Comparison of ENCODE assay signal across 7 cellular contexts in genomic region chr19:45075215-45076028, GRCh38. TPM values are rescaled to one million over a fixed set of nuclear protein-coding genes. Genes with fewer than 3 reads are reported as not detected.
DNase-seq lines count a peak whose midpoint lies in the region; ATAC-seq, FAIRE-seq and TF ChIP-seq lines count a peak whose summit lies in the region.

No MANE protein-coding gene starts in this region.

- peak; percentile 42 for ATAC-seq in GM21526 (IDR thresholded peaks at IDR 0.05; ENCODE audit: low FRiP score, unreplicated experiment)
- peak; percentile 20 for ATAC-seq in central memory CD8-positive, alpha-beta T cell (replicated peaks; ENCODE audit: extremely low read depth, poor library complexity, severe bottlenecking)

- H3K36me3 Mint-ChIP-seq in central memory CD8-positive, alpha-beta T cell (ENCODE audit: insufficient read depth), result peaks cover 18% of the 10 kb centered on the region

- peak; percentile 40 for FAIRE-seq in HTR-8/SVneo (lab: Jason Lieb, UNC)

- peaks cover 1% of the 10 kb centered on the region for H3K36me3 ChIP-seq in kidney epithelial cell (ENCODE audit: control insufficient read depth, insufficient read depth, low read length)

- no peaks in the 10 kb centered on the region for H3K27me3 ChIP-seq in kidney epithelial cell (ENCODE audit: control insufficient read depth, insufficient read depth, low read length)

- peaks cover 40% of the 10 kb centered on the region for H3K4me1 Mint-ChIP-seq in central memory CD8-positive, alpha-beta T cell

- no peaks in the 10 kb centered on the region for H3K27me3 Mint-ChIP-seq in central memory CD8-positive, alpha-beta T cell

- DNase-seq in HTR-8/SVneo (ENCODE audit: insufficient read length, low spot score) (peak; percentile 75), SK-N-DZ (ENCODE audit: low spot score) (peak; percentile 45), kidney epithelial cell (ENCODE audit: low read depth) (no peak)
- no peak for DNase-seq in central memory CD8-positive, alpha-beta T cell (ENCODE audit: low spot score in 2 of 2)
- peak; percentile 19 for DNase-seq in stimulated activated CD4-positive, alpha-beta T cell treated with anti-CD3 and anti-CD28 coated beads, Interleukin-4, amount 100 ng/mL, for 1 hour

- peak overlapping the region; percentile 45 for H3K4me3 ChIP-seq in kidney epithelial cell (ENCODE audit: low read depth, low read length)

- no peaks in the 10 kb centered on the region for H3K9me3 Mint-ChIP-seq in central memory CD8-positive, alpha-beta T cell

- no peak for TF ChIP-seq CTCF in kidney epithelial cell (IDR thresholded peaks at IDR 0.05; ENCODE audit: insufficient read depth, low read length, poor library complexity, severe bottlenecking)

- H3K27ac Mint-ChIP-seq in central memory CD8-positive, alpha-beta T cell (ENCODE audit: low read depth), result peak overlapping the region; percentile 73

- H3K4me3 Mint-ChIP-seq in central memory CD8-positive, alpha-beta T cell, result peak overlapping the region; percentile 80

- TF ChIP-seq POLR2A in GM10847 (IDR thresholded peaks at IDR 0.05; ENCODE audit: extremely low read depth, insufficient read length), result peak; percentile 39

RNA-seq across cellular contexts. Expression of gene ZNF296, which starts 0.9 kb away (rescaled TPM):
- 0.08 and 1.2 TPM in 2 replicates for polyA plus RNA-seq in SK-N-DZ (2014; cell fraction: cytosol; rRNA removed)
- 1.1 and 1.8 TPM in 2 replicates for polyA plus RNA-seq in SK-N-DZ (2014; cell fraction: nucleus; rRNA removed)
- 1.0 and 1.1 TPM in 2 replicates for total RNA-seq in kidney epithelial cell

RNA-seq across cellular contexts. Expression of gene GEMIN7, which starts 3.6 kb away (rescaled TPM):
- 38.4 and 53.2 TPM in 2 replicates for polyA plus RNA-seq in SK-N-DZ (2014; cell fraction: cytosol; rRNA removed)
- 35.6 and 41.8 TPM in 2 replicates for polyA plus RNA-seq in SK-N-DZ (2014; cell fraction: nucleus; rRNA removed)
- 50.8 and 63.6 TPM in 2 replicates for total RNA-seq in kidney epithelial cell

RNA-seq across cellular contexts. Expression of gene PPP1R37, which starts 17.6 kb away (rescaled TPM):
- polyA plus RNA-seq in SK-N-DZ (2014; cell fraction: cytosol; rRNA removed), result 22.6 and 24.6 TPM in 2 replicates
- polyA plus RNA-seq in SK-N-DZ (2014; cell fraction: nucleus; rRNA removed), result 87.5 and 92.9 TPM in 2 replicates
- 36.5 and 52.0 TPM in 2 replicates for total RNA-seq in kidney epithelial cell

RNA-seq across cellular contexts. Expression of gene CLASRP, which starts 36.6 kb away (rescaled TPM):
- polyA plus RNA-seq in SK-N-DZ (2014; cell fraction: cytosol; rRNA removed), result 68.5 and 81.1 TPM in 2 replicates
- polyA plus RNA-seq in SK-N-DZ (2014; cell fraction: nucleus; rRNA removed), result 469 and 686 TPM in 2 replicates
- 65.7 and 77.9 TPM in 2 replicates for total RNA-seq in kidney epithelial cell

Comparison
In these comparisons a context has a peak if more than half of its experiments do, and no peak if none do; other contexts are left out.
1. DNase-seq: peak in HTR-8/SVneo (single experiment), SK-N-DZ (single experiment) and stimulated activated CD4-positive, alpha-beta T cell treated with anti-CD3 and anti-CD28 coated beads, Interleukin-4, amount 100 ng/mL, for 1 hour (single experiment); none in central memory CD8-positive, alpha-beta T cell (0 of 2) and kidney epithelial cell (single experiment).